ENCODE assay signal across 9 cellular contexts in the genomic region with DNA sequence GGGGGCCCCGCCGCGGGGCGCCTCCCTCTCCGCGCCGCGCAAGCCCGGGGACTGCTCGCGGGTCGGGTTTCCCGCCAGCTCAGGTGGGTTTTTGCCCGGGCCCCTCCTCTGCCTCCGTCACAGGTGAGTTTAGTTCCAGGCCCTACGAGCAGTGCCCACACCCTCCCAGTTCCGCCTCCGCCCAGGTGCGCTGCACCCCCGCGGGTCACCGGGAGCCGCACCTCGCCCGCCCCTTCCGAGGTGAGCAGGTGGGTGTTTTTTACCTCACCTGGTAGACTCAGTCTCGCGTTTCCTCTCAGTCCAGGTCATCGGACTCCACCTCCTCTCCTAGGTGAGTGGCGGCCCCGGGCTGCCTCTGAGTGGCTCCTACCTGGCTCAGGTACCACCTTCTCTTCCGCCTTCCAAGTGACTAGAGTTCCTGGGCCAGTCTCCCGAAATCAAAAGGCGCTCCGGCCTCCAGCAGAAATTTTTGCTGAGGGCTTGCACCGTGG. TPM values are rescaled to one million over a fixed set of nuclear protein-coding genes. Genes with fewer than 3 reads are reported as not detected.
DNase-seq lines count a peak whose midpoint lies in the region; ATAC-seq and TF ChIP-seq lines count a peak whose summit lies in the region.
"Had no signal": no experiment of that assay in that cellular context is flagged by ENCODE, and none has a peak within 500 bp of the region (broad histone marks: within the 10 kb centered on the region; RNA-seq: fewer than 3 reads in every experiment).

A gene with protein sequence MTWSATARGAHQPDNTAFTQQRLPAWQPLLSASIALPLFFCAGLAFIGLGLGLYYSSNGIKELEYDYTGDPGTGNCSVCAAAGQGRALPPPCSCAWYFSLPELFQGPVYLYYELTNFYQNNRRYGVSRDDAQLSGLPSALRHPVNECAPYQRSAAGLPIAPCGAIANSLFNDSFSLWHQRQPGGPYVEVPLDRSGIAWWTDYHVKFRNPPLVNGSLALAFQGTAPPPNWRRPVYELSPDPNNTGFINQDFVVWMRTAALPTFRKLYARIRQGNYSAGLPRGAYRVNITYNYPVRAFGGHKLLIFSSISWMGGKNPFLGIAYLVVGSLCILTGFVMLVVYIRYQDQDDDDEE (minus strand): TSS at position 153 of the 491 bp plus-strand sequence. CDS start 191 bp downstream, outside the sequence.

- TF ChIP-seq CTCF in cardiac muscle cell (IDR thresholded peaks at IDR 0.05; ENCODE audit: low read depth, low read length) (no peak), WTC11 (IDR thresholded peaks at IDR 0.05) (no peak), epithelial cell of esophagus (IDR thresholded peaks at IDR 0.05; ENCODE audit: insufficient read depth, low read depth, low read length, missing control alignments) (no peak), neural cell (IDR thresholded peaks at IDR 0.05; ENCODE audit: poor library complexity, severe bottlenecking) (no peak), BE2C (IDR thresholded peaks at IDR 0.05; ENCODE audit: low read depth, low read length) (no peak)

- H3K27ac ChIP-seq in cardiac muscle cell (no peak within 1 kb of the TSS), neural cell (ENCODE audit: low read length) (no peak within 1 kb of the TSS)

- no peak within 1 kb of the TSS for H3K9ac ChIP-seq in neural cell (ENCODE audit: low read length)

- H3F3A ChIP-seq in neural cell (ENCODE audit: insufficient read depth, low read length, poor library complexity, severe bottlenecking) = no peaks in the 10 kb centered on the region

- H3K4me1 ChIP-seq in cardiac muscle cell (ENCODE audit: low read depth) = no peaks in the 10 kb centered on the region
- H3K4me1 ChIP-seq in BE2C = no peaks in the 10 kb centered on the region

- peak within 1 kb of the TSS; percentile 82 for H3K4me3 Mint-ChIP-seq in WTC11

- H3K9me3 ChIP-seq in cardiac muscle cell (ENCODE audit: low read depth) = no peaks in the 10 kb centered on the region
- H3K9me3 ChIP-seq in neural cell (ENCODE audit: low read length) = peaks cover 13% of the 10 kb centered on the region
- no peaks in the 10 kb centered on the region for H3K9me3 ChIP-seq in BE2C

- ATAC-seq in left ventricle myocardium superior (no peak), WTC11 (peak; percentile 95), GM21619 (IDR thresholded peaks at IDR 0.05; ENCODE audit: unreplicated experiment) (no peak)

- H2AFZ ChIP-seq in neural cell (ENCODE audit: low read depth, low read length) = peak within 1 kb of the TSS; percentile 5

- TF ChIP-seq RAD21 in neural cell (conservative IDR thresholded peaks at IDR 0.05) = no peak

- peak within 1 kb of the TSS; percentile 20 for H3K4me3 ChIP-seq in cardiac muscle cell
- H3K4me3 ChIP-seq in epithelial cell of esophagus (ENCODE audit: low read length) = peak within 1 kb of the TSS; percentile 73
- peak within 1 kb of the TSS; percentile 63 for H3K4me3 ChIP-seq in neural cell (ENCODE audit: low read length)
- H3K4me3 ChIP-seq in BE2C (ENCODE audit: low read depth, low read length) = no peak within 1 kb of the TSS

- no peaks in the 10 kb centered on the region for H3K79me2 ChIP-seq in neural cell (replicated peaks; ENCODE audit: insufficient read depth, low read length)

- TF ChIP-seq EP300 in neural cell (conservative IDR thresholded peaks at IDR 0.05; ENCODE audit: poor library complexity, severe bottlenecking) = no peak

- no peak for DNase-seq in cardiac muscle cell (ENCODE audit: low read depth in 1 of 2, low spot score in 1 of 2)
- DNase-seq in left ventricle myocardium superior = no peak
- peak; percentile 85 for DNase-seq in WTC11 (ENCODE audit: low spot score)
- DNase-seq in epithelial cell of esophagus (ENCODE audit: low read depth) = peak; percentile 97
- DNase-seq in BE2C = no peak
- no peak for DNase-seq in HEK293T (ENCODE audit: extremely low spot score)

- H3K27me3 Mint-ChIP-seq in WTC11 (ENCODE audit: low read depth) = peaks cover 21% of the 10 kb centered on the region

- peak within 1 kb of the TSS; percentile 95 for H3K27ac Mint-ChIP-seq in WTC11

- peaks cover 71% of the 10 kb centered on the region for H3K27me3 ChIP-seq in cardiac muscle cell
- peaks cover 72% of the 10 kb centered on the region for H3K27me3 ChIP-seq in neural cell (ENCODE audit: insufficient read depth, low read depth, low read length)
- peaks cover 35% of the 10 kb centered on the region for H3K27me3 ChIP-seq in BE2C

- H3K4me1 Mint-ChIP-seq in WTC11 = peaks cover 26% of the 10 kb centered on the region

- H3K4me2 ChIP-seq in neural cell (ENCODE audit: low read length) = no peak within 1 kb of the TSS

- H4K20me1 ChIP-seq in neural cell (ENCODE audit: insufficient read depth) = no peaks in the 10 kb centered on the region

- H3K36me3 ChIP-seq in cardiac muscle cell (no peaks in the 10 kb centered on the region), neural cell (ENCODE audit: insufficient read depth, low read length) (no peaks in the 10 kb centered on the region), BE2C (no peaks in the 10 kb centered on the region)

- POLR2A ChIA-PET in WTC11 (lab: Charles Lee) (no interaction called here), HEK293T (lab: Yijun Ruan, JAX) (no interaction called here)

- no peaks in the 10 kb centered on the region for H3K36me3 Mint-ChIP-seq in WTC11

- CTCF ChIA-PET in WTC11 (lab: Charles Lee) (interaction anchor here (0.6 to 2.3 kb wide), 9 partner anchors 9 to 949 kb away, joined by 3 to 9 read pairs (median 5); no protein-coding TSS in a partner anchor), HEK293T (lab: Yijun Ruan, JAX) (interaction anchor here (1.0 kb wide), 1 partner anchor 12 kb away, joined by 3 read pairs; no protein-coding TSS in a partner anchor)

- intact Hi-C loops in left ventricle myocardium superior (cut with micrococcal nuclease) = loop anchor here (10.0 kb wide), 1 partner anchor 854 kb away; no protein-coding TSS in a partner anchor

- no peaks in the 10 kb centered on the region for H3K9me3 Mint-ChIP-seq in WTC11

- no peaks in the 10 kb centered on the region for H3K9me2 ChIP-seq in neural cell (ENCODE audit: insufficient read depth, low read length)

TF ChIP-seq in WTC11, 78 proteins besides CTCF, POLR2A, EP300 and RAD21 (continues in another document):
- TF ChIP-seq, protein P1, sequence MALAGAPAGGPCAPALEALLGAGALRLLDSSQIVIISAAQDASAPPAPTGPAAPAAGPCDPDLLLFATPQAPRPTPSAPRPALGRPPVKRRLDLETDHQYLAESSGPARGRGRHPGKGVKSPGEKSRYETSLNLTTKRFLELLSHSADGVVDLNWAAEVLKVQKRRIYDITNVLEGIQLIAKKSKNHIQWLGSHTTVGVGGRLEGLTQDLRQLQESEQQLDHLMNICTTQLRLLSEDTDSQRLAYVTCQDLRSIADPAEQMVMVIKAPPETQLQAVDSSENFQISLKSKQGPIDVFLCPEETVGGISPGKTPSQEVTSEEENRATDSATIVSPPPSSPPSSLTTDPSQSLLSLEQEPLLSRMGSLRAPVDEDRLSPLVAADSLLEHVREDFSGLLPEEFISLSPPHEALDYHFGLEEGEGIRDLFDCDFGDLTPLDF (CRISPR knock-in tag; IDR thresholded peaks at IDR 0.05) = 0 out of 2 replicates have a peak, but pooled peaks have one; percentile 25

TF ChIP-seq in neural cell, 6 proteins besides CTCF, POLR2A, EP300 and RAD21:
- no peak for TF ChIP-seq MXI1 (conservative IDR thresholded peaks at IDR 0.05; ENCODE audit: poor library complexity, severe bottlenecking)

TF ChIP-seq in HEK293T, 16 proteins besides CTCF, POLR2A, EP300 and RAD21:
- TF ChIP-seq ELF4 (IDR thresholded peaks at IDR 0.05) = no peak
- no peak for TF ChIP-seq CTBP1 (IDR thresholded peaks at IDR 0.05; ENCODE audit: borderline replicate concordance)
- TF ChIP-seq, protein P2, sequence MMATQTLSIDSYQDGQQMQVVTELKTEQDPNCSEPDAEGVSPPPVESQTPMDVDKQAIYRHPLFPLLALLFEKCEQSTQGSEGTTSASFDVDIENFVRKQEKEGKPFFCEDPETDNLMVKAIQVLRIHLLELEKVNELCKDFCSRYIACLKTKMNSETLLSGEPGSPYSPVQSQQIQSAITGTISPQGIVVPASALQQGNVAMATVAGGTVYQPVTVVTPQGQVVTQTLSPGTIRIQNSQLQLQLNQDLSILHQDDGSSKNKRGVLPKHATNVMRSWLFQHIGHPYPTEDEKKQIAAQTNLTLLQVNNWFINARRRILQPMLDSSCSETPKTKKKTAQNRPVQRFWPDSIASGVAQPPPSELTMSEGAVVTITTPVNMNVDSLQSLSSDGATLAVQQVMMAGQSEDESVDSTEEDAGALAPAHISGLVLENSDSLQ (IDR thresholded peaks at IDR 0.05) = no peak
- TF ChIP-seq L3MBTL2 (conservative IDR thresholded peaks at IDR 0.05) = no peak
- no peak for TF ChIP-seq ARNT (IDR thresholded peaks at IDR 0.05)
- TF ChIP-seq ZNF384 (IDR thresholded peaks at IDR 0.05) = no peak
- TF ChIP-seq FOXA1 (IDR thresholded peaks at IDR 0.05) = no peak

RNA-seq across cellular contexts. Expression of the gene that starts here (rescaled TPM):
- total RNA-seq in cardiac muscle cell (0.45 TPM in 1 of 2 replicates, not detected in the other), left ventricle myocardium superior (0.42 TPM), WTC11 (2021) (17.2 to 18.0 TPM (median 17.8 TPM) in 3 replicates)
- polyA plus RNA-seq in cardiac muscle cell (0.26 and 0.32 TPM in 2 replicates), neural cell (0.28 TPM in 1 of 2 replicates, not detected in the other)
- polyA minus RNA-seq in neural cell = not detected in 2 replicates
- polyA plus RNA-seq in BE2C (2012; ENCODE audit: insufficient read depth, insufficient read length, low read depth) = not detected
- total RNA-seq: Daoy had no signal

Comparison
In these comparisons a context has a peak if more than half of its experiments do, and no peak if none do; other contexts are left out.
1. RNA of the gene that starts here (total RNA-seq): 17.2 to 18.0 TPM in WTC11; 0.45 TPM in cardiac muscle cell and 0.42 TPM in left ventricle myocardium superior (single experiment); every median in the first group is over 10 times any median in the second.
2. DNase-seq: peak in WTC11 (single experiment) and epithelial cell of esophagus (single experiment); none in cardiac muscle cell (0 of 2), left ventricle myocardium superior (single experiment), BE2C (single experiment) and HEK293T (single experiment).